ENCODE assay signal across 31 cellular contexts in genomic region chr4:18247189-18247588, GRCh38.
"Had no signal": no experiment of that assay in that cellular context is flagged by ENCODE, and none has a peak within 500 bp of the region (broad histone marks: within the 10 kb centered on the region; RNA-seq: fewer than 3 reads in every experiment).

No MANE protein-coding gene starts in this region.

- H3K4me1 ChIP-seq: left lung, lower lobe of right lung, neural progenitor cell, prostate gland, stomach, testis, thyroid gland, transverse colon, upper lobe of left lung, vagina had no signal

- H3K27ac ChIP-seq: left lung, lower lobe of right lung, neural progenitor cell, neutrophil, ovary, prostate gland, skin epidermis, stomach, testis, thyroid gland, transverse colon, upper lobe of left lung, vagina had no signal

- H3K4me3 ChIP-seq: left lung, lower lobe of right lung, neural progenitor cell, ovary, prostate gland, skin epidermis, stomach, testis, thyroid gland, transverse colon, upper lobe of left lung, vagina had no signal

- H3K36me3 ChIP-seq: left lung, lower lobe of right lung, neural progenitor cell, neutrophil, ovary, prostate gland, stomach, thyroid gland, transverse colon, upper lobe of left lung, vagina had no signal

- H2AFZ ChIP-seq: neural progenitor cell had no signal

- H3K9me3 ChIP-seq: left lung, lower lobe of right lung, neutrophil, ovary, prostate gland, stomach, testis, thyroid gland, transverse colon, upper lobe of left lung, vagina had no signal

- H3K27me3 ChIP-seq: left lung, neural progenitor cell, neutrophil, ovary, stomach, testis, thyroid gland, transverse colon, upper lobe of left lung, vagina had no signal

- DNase-seq: hypothalamus; immature natural killer cell; kidney; left colon; left lung; lower lobe of right lung; mammary epithelial cell; mesenchymal stem cell; natural killer cell; nephron progenitor cell; occipital lobe; ovary; retina; right cardiac atrium; stimulated activated CD4-positive, alpha-beta T cell treated with anti-CD3 and anti-CD28 coated beads, Interleukin-12 subunit alpha, Interleukin-12 subunit beta, amount 100 ng/mL, for 4 hours; stimulated activated CD4-positive, alpha-beta T cell treated with anti-CD3 and anti-CD28 coated beads, Interleukin-15, amount 100 ng/mL, for 24 hours; stimulated activated CD4-positive, alpha-beta T cell treated with anti-CD3 and anti-CD28 coated beads, Interleukin-2, amount 100 ng/mL, for 24 hours; stimulated activated CD4-positive, alpha-beta T cell treated with anti-CD3 and anti-CD28 coated beads, Interleukin-4, amount 100 ng/mL, for 1 hour; stimulated activated naive B cell treated with anti-CD40 and anti-IgM and Interleukin-4, amounts not matched to agents 10 μg/mL and 1 μg/mL and 100 μg/mL, for 72 hours; stimulated activated naive CD8-positive, alpha-beta T cell treated with anti-CD3 and anti-CD28 coated beads, Interleukin-15, Interleukin-2, amounts not matched to agents 100 U/mL and 50 U/mL, for 24 hours; stomach; testis; thyroid gland; transverse colon; upper lobe of left lung had no signal

- H3K9ac ChIP-seq: neural progenitor cell had no signal

- H3K4me2 ChIP-seq: neural progenitor cell had no signal

- ATAC-seq: left colon; left lung; lower lobe of right lung; natural killer cell; right cardiac atrium; sciatic nerve; stimulated activated naive B cell treated with anti-CD40 and anti-IgM and Interleukin-4, amounts not matched to agents 10 μg/mL and 1 μg/mL and 100 μg/mL, for 72 hours; stimulated activated naive CD8-positive, alpha-beta T cell treated with anti-CD3 and anti-CD28 coated beads, Interleukin-15, Interleukin-2, amounts not matched to agents 100 U/mL and 50 U/mL, for 24 hours had no signal
